8 cellular contexts compared by ENCODE assay signal in the genomic region with DNA sequence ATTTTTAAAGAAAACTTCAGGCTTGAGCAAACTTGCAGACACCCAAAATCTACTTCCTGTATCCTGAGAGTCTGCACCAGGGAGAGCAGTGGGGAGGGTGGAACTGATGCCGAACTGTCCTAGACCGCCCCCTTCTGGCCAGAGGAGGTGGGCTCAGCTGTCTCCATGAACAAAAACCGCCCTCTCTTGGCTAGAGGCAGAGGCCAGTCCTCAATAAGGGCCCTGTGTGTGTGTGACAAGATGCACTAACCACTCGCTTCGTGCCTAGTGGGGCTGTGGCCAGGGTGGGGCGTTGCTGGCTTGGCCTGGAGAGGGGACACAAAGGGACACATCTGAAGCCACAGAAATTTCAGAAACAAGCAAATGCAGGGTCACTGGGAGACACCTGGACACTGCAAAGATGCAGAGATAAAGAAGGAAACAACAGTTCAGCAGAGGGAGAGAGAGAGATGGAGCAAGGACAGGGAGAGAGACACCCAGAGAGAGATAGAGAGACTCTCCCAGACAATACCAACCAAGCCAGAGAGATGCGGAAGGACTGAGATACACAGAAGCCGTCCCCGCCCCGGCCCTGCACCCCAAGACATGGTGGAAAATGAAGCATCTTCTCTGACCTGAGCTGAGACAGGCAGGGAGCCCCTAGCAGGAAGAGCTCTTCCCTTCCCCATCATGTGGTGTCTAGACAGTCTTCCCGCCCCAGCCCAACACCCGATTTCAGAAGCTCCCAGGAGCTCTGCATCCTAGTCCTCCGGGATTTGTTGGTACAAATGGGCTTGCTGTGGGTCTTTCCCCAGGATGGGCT. TPM values are rescaled to one million over a fixed set of nuclear protein-coding genes. Genes with fewer than 3 reads are reported as not detected.
DNase-seq lines count a peak whose midpoint lies in the region; ATAC-seq lines count a peak whose summit lies in the region.

No MANE protein-coding gene starts in this region.

- CTCF ChIA-PET in activated CD8-positive, alpha-beta T cell treated with anti-CD3 and anti-CD28 coated beads, Interleukin-2, amount 10 ng/mL, durations not matched to agents 7 days and 5 days (lab: Charles Lee), result interaction anchor here (0.8 to 3.2 kb wide), 29 partner anchors 9 to 189 kb away, joined by 3 to 97 read pairs (median 5); a partner anchor contains a TSS

- peaks cover 38% of the 10 kb centered on the region for H3K4me1 Mint-ChIP-seq in activated CD8-positive, alpha-beta T cell treated with anti-CD3 and anti-CD28 coated beads, Interleukin-2, amount 10 ng/mL, durations not matched to agents 7 days and 5 days (ENCODE audit: low read depth)
- H3K4me1 Mint-ChIP-seq in effector memory CD8-positive, alpha-beta T cell (ENCODE audit: low read depth in 2 of 2), result peaks cover 9 to 12% of the 10 kb centered on the region in 2 donors

- POLR2A ChIA-PET in activated CD8-positive, alpha-beta T cell treated with anti-CD3 and anti-CD28 coated beads, Interleukin-2, amount 10 ng/mL, durations not matched to agents 7 days and 5 days (lab: Charles Lee), result interaction anchor here (0.7 to 0.9 kb wide), 3 partner anchors 24 to 211 kb away, joined by 3 read pairs; a partner anchor contains a TSS

- H3K9me3 Mint-ChIP-seq in activated CD8-positive, alpha-beta T cell treated with anti-CD3 and anti-CD28 coated beads, Interleukin-2, amount 10 ng/mL, durations not matched to agents 7 days and 5 days (ENCODE audit: insufficient read depth), result no peaks in the 10 kb centered on the region
- no peaks in the 10 kb centered on the region for H3K9me3 Mint-ChIP-seq in effector memory CD8-positive, alpha-beta T cell

- H3K27ac Mint-ChIP-seq in activated CD8-positive, alpha-beta T cell treated with anti-CD3 and anti-CD28 coated beads, Interleukin-2, amount 10 ng/mL, durations not matched to agents 7 days and 5 days, result peak overlapping the region; percentile 70
- peak overlapping the region; percentile 51 to 77 for H3K27ac Mint-ChIP-seq in effector memory CD8-positive, alpha-beta T cell

- DNase-seq in CMK (ENCODE audit: low read depth) (peak; percentile 63), NCI-H82 treated with DMSO at 0.1 percent for 48 hours (lab: John Stamatoyannopoulos, UW; ENCODE audit: unreplicated experiment) (peak; percentile 74), midbrain (lab: John Stamatoyannopoulos, UW) (peak; percentile 95)
- DNase-seq in activated CD8-positive, alpha-beta T cell treated with anti-CD3 and anti-CD28 coated beads, Interleukin-2, amount 10 ng/mL, durations not matched to agents 7 days and 5 days, result peak; percentile 94
- DNase-seq in effector memory CD8-positive, alpha-beta T cell, result peak; percentile 80 to 84 (median 83)
- DNase-seq in stimulated activated CD8-positive, alpha-beta memory T cell treated with anti-CD3 and anti-CD28 coated beads, Interleukin-4, amount 100 ng/mL, for 24 hours (ENCODE audit: low read depth), result peak; percentile 72

- H3K4me3 Mint-ChIP-seq in activated CD8-positive, alpha-beta T cell treated with anti-CD3 and anti-CD28 coated beads, Interleukin-2, amount 10 ng/mL, durations not matched to agents 7 days and 5 days, result no peak overlapping the region
- H3K4me3 Mint-ChIP-seq in effector memory CD8-positive, alpha-beta T cell, result peak overlapping the region in 1 of 2 donors; percentile 53

- peak; percentile 99 for ATAC-seq in GM19438 (IDR thresholded peaks at IDR 0.05; ENCODE audit: low read depth, unreplicated experiment)
- peak; percentile 97 for ATAC-seq in HG03469 (IDR thresholded peaks at IDR 0.05; ENCODE audit: unreplicated experiment)
- peak; percentile 100 for ATAC-seq in activated CD8-positive, alpha-beta T cell treated with anti-CD3 and anti-CD28 coated beads, Interleukin-2, amount 10 ng/mL, durations not matched to agents 7 days and 5 days
- ATAC-seq in effector memory CD8-positive, alpha-beta T cell (replicated peaks), result peak; percentile 100

- peaks cover 2% of the 10 kb centered on the region for H3K36me3 Mint-ChIP-seq in activated CD8-positive, alpha-beta T cell treated with anti-CD3 and anti-CD28 coated beads, Interleukin-2, amount 10 ng/mL, durations not matched to agents 7 days and 5 days (ENCODE audit: low read depth)
- H3K36me3 Mint-ChIP-seq in effector memory CD8-positive, alpha-beta T cell (ENCODE audit: insufficient read depth), result no peaks in the 10 kb centered on the region

- peaks cover 16% of the 10 kb centered on the region for H3K27me3 Mint-ChIP-seq in activated CD8-positive, alpha-beta T cell treated with anti-CD3 and anti-CD28 coated beads, Interleukin-2, amount 10 ng/mL, durations not matched to agents 7 days and 5 days (ENCODE audit: low read depth)
- H3K27me3 Mint-ChIP-seq in effector memory CD8-positive, alpha-beta T cell, result peaks cover 18 to 27% of the 10 kb centered on the region in 2 donors

RNA-seq across cellular contexts. Expression of a gene that starts 22.7 kb away (rescaled TPM):
- total RNA-seq in activated CD8-positive, alpha-beta T cell treated with anti-CD3 and anti-CD28 coated beads, Interleukin-2, amount 10 ng/mL, durations not matched to agents 7 days and 5 days, result not detected

Comparison
In these comparisons a context has a peak if more than half of its experiments do, and no peak if none do; other contexts are left out.
1. Peak in every context shown above with its lines: DNase-seq and ATAC-seq.